In genomic region chr4:152585036-152585439, GRCh38 we compare ENCODE assay signal across 8 cellular contexts. TPM values are rescaled to one million over a fixed set of nuclear protein-coding genes. Genes with fewer than 3 reads are reported as not detected.
DNase-seq lines count a peak whose midpoint lies in the region; ATAC-seq, FAIRE-seq and TF ChIP-seq lines count a peak whose summit lies in the region.

No MANE protein-coding gene starts in this region.

- TF ChIP-seq CTCF in astrocyte (IDR thresholded peaks at IDR 0.05; ENCODE audit: insufficient read depth, low read depth, low read length) (no peak), SK-N-SH (IDR thresholded peaks at IDR 0.05) (no peak)

- no peak for FAIRE-seq in astrocyte (lab: Jason Lieb, UNC)

- H3K4me3 ChIP-seq in astrocyte (ENCODE audit: insufficient read depth, low read depth, low read length) (no peak overlapping the region), SK-N-SH (ENCODE audit: low read depth in 2 of 2, low read length in 1 of 2) (no peak overlapping the region)

- H3K9me3 ChIP-seq in astrocyte (ENCODE audit: insufficient read depth, low read depth, low read length) (no peaks in the 10 kb centered on the region), SK-N-SH (no peaks in the 10 kb centered on the region)

- POLR2A ChIA-PET in SK-N-SH (lab: Yijun Ruan, JAX) = no interaction called here

- 77% methylated on average over 7 of the region's 7 CpGs for WGBS in SK-N-SH (ENCODE audit: low lambda C conversion rate)

- H3K4me1 Mint-ChIP-seq in activated CD8-positive, alpha-beta memory T cell treated with anti-CD3 and anti-CD28 coated beads, Interleukin-2, amount 10 ng/mL, durations not matched to agents 7 days and 5 days = peaks cover 2% of the 10 kb centered on the region
- peaks cover 8% of the 10 kb centered on the region for H3K4me1 Mint-ChIP-seq in astrocyte (ENCODE audit: low read depth, unreplicated experiment)
- no peaks in the 10 kb centered on the region for H3K4me1 Mint-ChIP-seq in stimulated activated naive CD8-positive, alpha-beta T cell treated with anti-CD3 and anti-CD28 coated beads, Interleukin-15, amount 100 ng/mL, for 72 hours

- DNase-seq in activated CD8-positive, alpha-beta memory T cell treated with anti-CD3 and anti-CD28 coated beads, Interleukin-2, amount 10 ng/mL, durations not matched to agents 7 days and 5 days = no peak
- no peak for DNase-seq in activated CD8-positive, alpha-beta memory T cell treated with anti-CD3 and anti-CD28 coated beads, Interleukin-2, amount 50 U/mL, for 48 hours
- DNase-seq in astrocyte (ENCODE audit: low read depth) = no peak
- no peak for DNase-seq in stimulated activated naive CD8-positive, alpha-beta T cell treated with anti-CD3 and anti-CD28 coated beads, Interleukin-15, amount 100 ng/mL, for 72 hours
- no peak for DNase-seq in activated effector memory CD4-positive, alpha-beta T cell treated with anti-CD3 and anti-CD28 coated beads, Interleukin-2, amount 50 U/mL, for 16 hours
- no peak for DNase-seq in SIG-M5 (lab: John Stamatoyannopoulos, UW)
- no peak for DNase-seq in SK-N-SH

- H4K20me1 ChIP-seq in astrocyte (ENCODE audit: insufficient read depth, low read length) (no peaks in the 10 kb centered on the region), SK-N-SH (ENCODE audit: insufficient read depth) (no peaks in the 10 kb centered on the region)

- peak; percentile 66 for ATAC-seq in activated CD8-positive, alpha-beta memory T cell treated with anti-CD3 and anti-CD28 coated beads, Interleukin-2, amount 10 ng/mL, durations not matched to agents 7 days and 5 days
- peak; percentile 77 for ATAC-seq in HG03280 (IDR thresholded peaks at IDR 0.05; ENCODE audit: unreplicated experiment)
- no peak for ATAC-seq in stimulated activated naive CD8-positive, alpha-beta T cell treated with anti-CD3 and anti-CD28 coated beads, Interleukin-15, amount 100 ng/mL, for 72 hours

- peaks cover under 1% of the 10 kb centered on the region for H3K27me3 Mint-ChIP-seq in activated CD8-positive, alpha-beta memory T cell treated with anti-CD3 and anti-CD28 coated beads, Interleukin-2, amount 10 ng/mL, durations not matched to agents 7 days and 5 days
- peaks cover 7% of the 10 kb centered on the region for H3K27me3 Mint-ChIP-seq in astrocyte (ENCODE audit: low read depth, unreplicated experiment)
- H3K27me3 Mint-ChIP-seq in stimulated activated naive CD8-positive, alpha-beta T cell treated with anti-CD3 and anti-CD28 coated beads, Interleukin-15, amount 100 ng/mL, for 72 hours = peaks cover 10% of the 10 kb centered on the region

- H3K27ac Mint-ChIP-seq in activated CD8-positive, alpha-beta memory T cell treated with anti-CD3 and anti-CD28 coated beads, Interleukin-2, amount 10 ng/mL, durations not matched to agents 7 days and 5 days = peak overlapping the region; percentile 64
- H3K27ac Mint-ChIP-seq in astrocyte (ENCODE audit: unreplicated experiment) = no peak overlapping the region
- peak overlapping the region; percentile 2 to 69 for H3K27ac Mint-ChIP-seq in stimulated activated naive CD8-positive, alpha-beta T cell treated with anti-CD3 and anti-CD28 coated beads, Interleukin-15, amount 100 ng/mL, for 72 hours

- H3K4me2 ChIP-seq in astrocyte (ENCODE audit: low read length) = peak overlapping the region; percentile 55
- H3K4me2 ChIP-seq in SK-N-SH = no peak overlapping the region

- H3K79me2 ChIP-seq in astrocyte (ENCODE audit: insufficient read depth, low read length) (no peaks in the 10 kb centered on the region), SK-N-SH (ENCODE audit: insufficient read depth) (no peaks in the 10 kb centered on the region)

- H3K9me3 Mint-ChIP-seq in activated CD8-positive, alpha-beta memory T cell treated with anti-CD3 and anti-CD28 coated beads, Interleukin-2, amount 10 ng/mL, durations not matched to agents 7 days and 5 days (ENCODE audit: low read depth) = no peaks in the 10 kb centered on the region
- peaks cover 4% of the 10 kb centered on the region for H3K9me3 Mint-ChIP-seq in astrocyte (ENCODE audit: unreplicated experiment)
- peaks cover 5 to 11% of the 10 kb centered on the region in 2 donors for H3K9me3 Mint-ChIP-seq in stimulated activated naive CD8-positive, alpha-beta T cell treated with anti-CD3 and anti-CD28 coated beads, Interleukin-15, amount 100 ng/mL, for 72 hours

- H3K9me2 ChIP-seq in SK-N-SH = no peaks in the 10 kb centered on the region

- H3K36me3 Mint-ChIP-seq in activated CD8-positive, alpha-beta memory T cell treated with anti-CD3 and anti-CD28 coated beads, Interleukin-2, amount 10 ng/mL, durations not matched to agents 7 days and 5 days = no peaks in the 10 kb centered on the region
- no peaks in the 10 kb centered on the region for H3K36me3 Mint-ChIP-seq in astrocyte (ENCODE audit: low read depth, unreplicated experiment)

- H3K27ac ChIP-seq in astrocyte (ENCODE audit: low read depth, low read length) = no peak overlapping the region
- no peak overlapping the region for H3K27ac ChIP-seq in SK-N-SH (ENCODE audit: low read depth in 2 of 2, low read length in 1 of 2)

- no peak for TF ChIP-seq RAD21 in SK-N-SH (IDR thresholded peaks at IDR 0.05; ENCODE audit: low read length)

- peak overlapping the region; percentile 29 for H2AFZ ChIP-seq in astrocyte (ENCODE audit: low read depth, low read length)
- H2AFZ ChIP-seq in SK-N-SH (ENCODE audit: low read depth) = no peak overlapping the region; the same call in 1 of the 2 replicates

- no peaks in the 10 kb centered on the region for H3F3A ChIP-seq in SK-N-SH (replicated peaks; ENCODE audit: insufficient read depth)

- CTCF ChIA-PET in activated CD8-positive, alpha-beta memory T cell treated with anti-CD3 and anti-CD28 coated beads, Interleukin-2, amount 10 ng/mL, durations not matched to agents 7 days and 5 days (lab: Charles Lee) = no interaction called here
- CTCF ChIA-PET in SK-N-SH (lab: Yijun Ruan, JAX) = interaction anchor here (1.3 kb wide), 1 partner anchor 56 kb away, joined by 4 read pairs; no protein-coding TSS in a partner anchor

- no peaks in the 10 kb centered on the region for H3K27me3 ChIP-seq in astrocyte (ENCODE audit: insufficient read depth, low read length)
- no peaks in the 10 kb centered on the region for H3K27me3 ChIP-seq in SK-N-SH (ENCODE audit: insufficient read depth)

- no peak overlapping the region for H3K9ac ChIP-seq in astrocyte (ENCODE audit: low read length)
- H3K9ac ChIP-seq in SK-N-SH = no peak overlapping the region

- no peak for TF ChIP-seq EP300 in SK-N-SH (IDR thresholded peaks at IDR 0.05; ENCODE audit: borderline replicate concordance in 1 of 2, low read depth in 1 of 2, low read length in 1 of 2)

- H3K36me3 ChIP-seq in astrocyte (ENCODE audit: insufficient read depth, low read length) (no peaks in the 10 kb centered on the region), SK-N-SH (replicated peaks in 1 of 2; ENCODE audit: control insufficient read depth in 1 of 2, insufficient read depth in 2 of 2, low read length in 1 of 2) (no peaks in the 10 kb centered on the region)

- H3K4me1 ChIP-seq in astrocyte (ENCODE audit: insufficient read depth, low read length) (peaks cover 1% of the 10 kb centered on the region), SK-N-SH (ENCODE audit: control insufficient read depth in 1 of 2, insufficient read depth in 2 of 2, low read depth in 1 of 2, low read length in 1 of 2) (peaks cover 0 to 5% of the 10 kb centered on the region in 2 experiments; a peak in 3 of 4 replicates)

- peak overlapping the region; percentile 5 for H3K4me3 Mint-ChIP-seq in activated CD8-positive, alpha-beta memory T cell treated with anti-CD3 and anti-CD28 coated beads, Interleukin-2, amount 10 ng/mL, durations not matched to agents 7 days and 5 days
- no peak overlapping the region for H3K4me3 Mint-ChIP-seq in astrocyte (ENCODE audit: unreplicated experiment)
- H3K4me3 Mint-ChIP-seq in stimulated activated naive CD8-positive, alpha-beta T cell treated with anti-CD3 and anti-CD28 coated beads, Interleukin-15, amount 100 ng/mL, for 72 hours = peak overlapping the region in 1 of 2 donors; percentile 42

TF ChIP-seq in SK-N-SH, 30 proteins besides CTCF, POLR2A, EP300 and RAD21 (continues in another document):
- TF ChIP-seq ELF1 (IDR thresholded peaks at IDR 0.05) = no peak
- TF ChIP-seq EZH2phosphoT487 (IDR thresholded peaks at IDR 0.05; ENCODE audit: borderline replicate concordance, low read depth) = no peak
- TF ChIP-seq NRF1 (IDR thresholded peaks at IDR 0.05; ENCODE audit: low read depth, low read length) = no peak
- TF ChIP-seq TCF12 (IDR thresholded peaks at IDR 0.05) = no peak
- no peak for TF ChIP-seq TAF1 (IDR thresholded peaks at IDR 0.05; ENCODE audit: borderline replicate concordance, low read depth, low read length)
- TF ChIP-seq, protein P1, sequence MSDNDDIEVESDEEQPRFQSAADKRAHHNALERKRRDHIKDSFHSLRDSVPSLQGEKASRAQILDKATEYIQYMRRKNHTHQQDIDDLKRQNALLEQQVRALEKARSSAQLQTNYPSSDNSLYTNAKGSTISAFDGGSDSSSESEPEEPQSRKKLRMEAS (IDR thresholded peaks at IDR 0.05; ENCODE audit: low read depth) = no peak

RNA-seq across cellular contexts. Expression of gene FBXW7, which starts 49.1 kb away (rescaled TPM):
- total RNA-seq in activated CD8-positive, alpha-beta memory T cell treated with anti-CD3 and anti-CD28 coated beads, Interleukin-2, amount 10 ng/mL, durations not matched to agents 7 days and 5 days = 10 to 100 TPM; 49.3 to 62.9 TPM
- total RNA-seq in astrocyte = 34.7 and 42.5 TPM in 2 replicates
- polyA plus RNA-seq in SK-N-SH (2012; rRNA removed) = 7.7 and 11.4 TPM in 2 replicates
- 8.5 and 11.5 TPM in 2 replicates for polyA plus RNA-seq in SK-N-SH (2012; cell fraction: cytosol; rRNA removed)
- polyA plus RNA-seq in SK-N-SH (2012; cell fraction: nucleus; rRNA removed) = 11.7 and 34.5 TPM in 2 replicates
